Comparison of ENCODE assay signal across 26 cellular contexts in the genomic region with DNA sequence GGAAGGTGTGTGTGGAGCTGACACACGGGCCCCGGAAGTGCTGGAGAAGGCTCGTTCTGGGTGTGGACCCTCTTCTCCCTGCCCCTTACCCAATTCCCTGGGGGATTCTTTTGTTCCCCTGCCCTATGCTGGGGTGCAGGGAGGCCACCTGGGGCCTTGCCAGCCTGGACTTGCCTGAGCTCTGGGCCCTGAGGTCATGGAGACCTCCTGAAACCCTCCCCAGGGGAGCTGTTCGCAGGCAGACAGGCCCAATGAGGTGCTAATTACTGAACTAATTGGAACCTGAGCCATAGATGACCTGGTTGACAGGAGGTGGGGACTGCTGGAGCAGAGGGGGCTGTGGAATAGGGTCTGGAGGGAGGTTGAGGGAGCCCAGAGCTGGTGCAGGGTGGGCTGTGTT.
"Had no signal": no experiment of that assay in that cellular context is flagged by ENCODE, and none has a peak within 500 bp of the region (broad histone marks: within the 10 kb centered on the region; RNA-seq: fewer than 3 reads in every experiment).

No MANE protein-coding gene starts in this region.

- H3K27me3 ChIP-seq: foreskin keratinocyte, thyroid gland, upper lobe of left lung, vagina had no signal

- ATAC-seq: activated CD8-positive, alpha-beta memory T cell treated with anti-CD3 and anti-CD28 coated beads, Interleukin-2, amount 10 ng/mL, durations not matched to agents 7 days and 5 days; activated CD8-positive, alpha-beta T cell treated with anti-CD3 and anti-CD28 coated beads, Interleukin-2, amount 10 ng/mL, durations not matched to agents 7 days and 5 days; activated naive CD8-positive, alpha-beta T cell treated with anti-CD3 and anti-CD28 coated beads, Interleukin-2, amount 50 U/mL, for 24 hours; foreskin keratinocyte; heart right ventricle; psoas muscle; stimulated activated memory B cell treated with anti-CD40 and anti-IgM and Interleukin-4, amounts not matched to agents 10 μg/mL and 1 μg/mL and 100 μg/mL, for 72 hours; stimulated activated naive CD8-positive, alpha-beta T cell treated with anti-CD3 and anti-CD28 coated beads, Interleukin-15, amount 100 ng/mL, for 72 hours had no signal

- H3K4me2 ChIP-seq: smooth muscle cell had no signal

- H3K4me1 ChIP-seq: foreskin keratinocyte, psoas muscle had no signal

- DNase-seq: activated B cell treated with CpG ODN at 0.5 μM for 24 hours; activated CD4-positive, alpha-beta T cell treated with anti-CD3 and anti-CD28 coated beads, Interleukin-2, amount 50 U/mL, for 1 hour; activated CD8-positive, alpha-beta memory T cell treated with anti-CD3 and anti-CD28 coated beads, Interleukin-2, amount 10 ng/mL, durations not matched to agents 7 days and 5 days; activated CD8-positive, alpha-beta T cell treated with anti-CD3 and anti-CD28 coated beads, Interleukin-2, amount 10 ng/mL, durations not matched to agents 7 days and 5 days; activated naive CD8-positive, alpha-beta T cell treated with anti-CD3 and anti-CD28 coated beads, Interleukin-2, amount 50 U/mL, for 24 hours; activated T-cell treated with anti-CD3 and anti-CD28 coated beads, Interleukin-2, amount 50 U/mL, for 48 hours; amygdala; caudate nucleus; foreskin keratinocyte; heart right ventricle; left ventricle myocardium inferior; nucleus accumbens; psoas muscle; stimulated activated CD4-positive, alpha-beta T cell treated with anti-CD3 and anti-CD28 coated beads, Interleukin-1b, Interleukin-23, amount 100 ng/mL, for 48 hours; stimulated activated CD4-positive, alpha-beta T cell treated with anti-CD3 and anti-CD28 coated beads, Interleukin-4, amount 100 ng/mL, for 4 hours; stimulated activated CD8-positive, alpha-beta memory T cell treated with anti-CD3 and anti-CD28 coated beads, Interleukin-4, amount 100 ng/mL, for 48 hours; stimulated activated naive CD8-positive, alpha-beta T cell treated with anti-CD3 and anti-CD28 coated beads, Interleukin-15, amount 100 ng/mL, for 72 hours; substantia nigra; thyroid gland; upper lobe of left lung had no signal

- H3K4me3 ChIP-seq: esophagus muscularis mucosa, heart right ventricle, left ventricle myocardium inferior, lung, psoas muscle, smooth muscle cell, thyroid gland, upper lobe of left lung, vagina had no signal

- H3K36me3 ChIP-seq: esophagus muscularis mucosa, heart right ventricle, left ventricle myocardium inferior, thyroid gland, upper lobe of left lung, vagina had no signal

- H3K9ac ChIP-seq: parathyroid adenoma had no signal

- H3K9me3 ChIP-seq: esophagus muscularis mucosa, left ventricle myocardium inferior, psoas muscle, thyroid gland, upper lobe of left lung, vagina had no signal

- H3K79me2 ChIP-seq: parathyroid adenoma had no signal

- H3K27ac ChIP-seq: esophagus muscularis mucosa, foreskin keratinocyte, heart right ventricle, left ventricle myocardium inferior, parathyroid adenoma, psoas muscle, thyroid gland, upper lobe of left lung, vagina had no signal
